Comparison of ENCODE assay signal across 8 cellular contexts in genomic region chr15:56428821-56429458, GRCh38. TPM values are rescaled to one million over a fixed set of nuclear protein-coding genes. Genes with fewer than 3 reads are reported as not detected.
DNase-seq lines count a peak whose midpoint lies in the region; ATAC-seq and TF ChIP-seq lines count a peak whose summit lies in the region.

No MANE protein-coding gene starts in this region.

- no peaks in the 10 kb centered on the region for H4K20me1 ChIP-seq in DOHH2 (ENCODE audit: control insufficient read depth, insufficient read depth, low read depth, low read length)

- H3K9ac ChIP-seq in endodermal cell (ENCODE audit: extremely low read depth, low read length, poor library complexity, severe bottlenecking), result no peak overlapping the region
- H3K9ac ChIP-seq in neuronal stem cell (ENCODE audit: low read depth, low read length, poor library complexity), result no peak overlapping the region

- no peak overlapping the region for H2BK120ac ChIP-seq in neuronal stem cell (ENCODE audit: low read depth, low read length)

- no peak overlapping the region for H4K91ac ChIP-seq in neuronal stem cell (ENCODE audit: low read depth, low read length, poor library complexity)

- no peak overlapping the region for H2AFZ ChIP-seq in neuronal stem cell (ENCODE audit: low read length)

- no peak overlapping the region for H2BK15ac ChIP-seq in neuronal stem cell (ENCODE audit: low read length)

- H3K14ac ChIP-seq in neuronal stem cell (ENCODE audit: low read length), result no peak overlapping the region

- no peaks in the 10 kb centered on the region for H3K4me1 ChIP-seq in DOHH2 (ENCODE audit: control insufficient read depth, low read length)
- H3K4me1 ChIP-seq in endodermal cell (ENCODE audit: control insufficient read depth, insufficient read depth, low read length), result no peaks in the 10 kb centered on the region
- H3K4me1 ChIP-seq in neuronal stem cell (ENCODE audit: control insufficient read depth in 2 of 2, insufficient read depth in 1 of 2, low read depth in 1 of 2, low read length in 2 of 2), result no peaks in the 10 kb centered on the region

- H3K36me3 ChIP-seq in DOHH2 (ENCODE audit: control insufficient read depth, low read length) (peaks cover 47% of the 10 kb centered on the region), endodermal cell (ENCODE audit: control insufficient read depth, insufficient read depth, low read length) (no peaks in the 10 kb centered on the region), neuronal stem cell (replicated peaks in 1 of 2; ENCODE audit: control insufficient read depth in 2 of 2, insufficient read depth in 2 of 2, low read length in 2 of 2) (peaks cover 0 to 11% of the 10 kb centered on the region in 2 donors)

- no peak overlapping the region for H2BK12ac ChIP-seq in neuronal stem cell (ENCODE audit: low read length)

- no peak overlapping the region for H2AK5ac ChIP-seq in neuronal stem cell (ENCODE audit: low read depth, low read length)

- H3K4me3 Mint-ChIP-seq in endodermal cell, result no peak overlapping the region

- no peak overlapping the region for H2BK5ac ChIP-seq in neuronal stem cell (ENCODE audit: low read length)

- no peaks in the 10 kb centered on the region for H3F3A ChIP-seq in DOHH2 (ENCODE audit: control insufficient read depth, insufficient read depth)

- no peak overlapping the region for H3K18ac ChIP-seq in neuronal stem cell (ENCODE audit: low read length)

- H3K79me2 ChIP-seq in DOHH2 (ENCODE audit: control insufficient read depth, low read length), result no peaks in the 10 kb centered on the region

- no peak overlapping the region for H3K4ac ChIP-seq in neuronal stem cell (ENCODE audit: low read length)

- H3K9me3 Mint-ChIP-seq in endodermal cell, result no peaks in the 10 kb centered on the region

- no peak overlapping the region for H3K4me3 ChIP-seq in DOHH2 (ENCODE audit: low read length)
- H3K4me3 ChIP-seq in endodermal cell (ENCODE audit: low read length), result no peak overlapping the region
- H3K4me3 ChIP-seq in neuronal stem cell (ENCODE audit: low read length in 2 of 2), result no peak overlapping the region

- no peak overlapping the region for H3K27ac ChIP-seq in DOHH2 (ENCODE audit: low read depth, low read length)
- H3K27ac ChIP-seq in endodermal cell (ENCODE audit: low read depth, low read length), result no peak overlapping the region
- H3K27ac ChIP-seq in neuronal stem cell (replicated peaks; ENCODE audit: low read length), result no peak overlapping the region

- H3K9me3 ChIP-seq in DOHH2 (ENCODE audit: control insufficient read depth, insufficient read depth, low read length) (no peaks in the 10 kb centered on the region), endodermal cell (ENCODE audit: control insufficient read depth, low read length) (no peaks in the 10 kb centered on the region), neuronal stem cell (replicated peaks in 1 of 2; ENCODE audit: control insufficient read depth in 2 of 2, insufficient read depth in 1 of 2, low read depth in 1 of 2, low read length in 2 of 2) (peaks cover 0 to 13% of the 10 kb centered on the region in 2 donors)

- no peaks in the 10 kb centered on the region for H3K27me3 ChIP-seq in DOHH2 (ENCODE audit: control insufficient read depth, low read length)
- peaks cover 10% of the 10 kb centered on the region for H3K27me3 ChIP-seq in endodermal cell (ENCODE audit: control insufficient read depth, insufficient read depth, low read length, poor library complexity, severe bottlenecking)
- H3K27me3 ChIP-seq in neuronal stem cell (ENCODE audit: control insufficient read depth in 3 of 3, insufficient read depth in 3 of 3, low read depth in 1 of 3, low read length in 3 of 3), result no peaks in the 10 kb centered on the region

- peak; percentile 50 for ATAC-seq in HG02610 (IDR thresholded peaks at IDR 0.05; ENCODE audit: unreplicated experiment)
- ATAC-seq in GM18873 (IDR thresholded peaks at IDR 0.05; ENCODE audit: low FRiP score, unreplicated experiment), result no peak

- H3K4me1 Mint-ChIP-seq in endodermal cell, result no peaks in the 10 kb centered on the region

- no peaks in the 10 kb centered on the region for H3K9me2 ChIP-seq in DOHH2 (replicated peaks; ENCODE audit: control insufficient read depth, low read length)

- H4K8ac ChIP-seq in neuronal stem cell (ENCODE audit: low read depth, low read length), result no peak overlapping the region

- TF ChIP-seq CTCF in DOHH2 (IDR thresholded peaks at IDR 0.05; ENCODE audit: low read depth, low read length, poor library complexity, severe bottlenecking) (peak; percentile 65), endodermal cell (conservative IDR thresholded peaks at IDR 0.05) (peak; percentile 79)

- no peak overlapping the region for H3K27ac Mint-ChIP-seq in endodermal cell

- no peaks in the 10 kb centered on the region for H3K79me1 ChIP-seq in neuronal stem cell (ENCODE audit: low read depth, low read length)

- no peaks in the 10 kb centered on the region for H3K36me3 Mint-ChIP-seq in endodermal cell (ENCODE audit: low read depth)

- H3K27me3 Mint-ChIP-seq in endodermal cell (ENCODE audit: insufficient read depth), result peaks cover 8% of the 10 kb centered on the region

- H3K4me2 ChIP-seq in DOHH2 (ENCODE audit: low read length) (no peak overlapping the region), neuronal stem cell (ENCODE audit: insufficient read depth, low read length, poor library complexity, severe bottlenecking) (no peak overlapping the region)

- no peak overlapping the region for H3K23ac ChIP-seq in neuronal stem cell (ENCODE audit: low read depth, low read length, poor library complexity)

- peak; percentile 19 for DNase-seq in NCI-H748 (lab: John Stamatoyannopoulos, UW; ENCODE audit: unreplicated experiment)
- no peak for DNase-seq in endodermal cell
- peak; percentile 0 for DNase-seq in neuronal stem cell (ENCODE audit: low spot score)
- no peak for DNase-seq in nucleus accumbens (lab: John Stamatoyannopoulos, UW)
- no peak for DNase-seq in GM19238 (ENCODE audit: insufficient read length, low spot score)

- no CpG with 5 or more reads among the region's 2 CpGs for WGBS in endodermal cell (ENCODE audit: insufficient coverage in 1 of 2, insufficient read length in 1 of 2), 2 experiments
- WGBS in neuronal stem cell (ENCODE audit: extremely low coverage in 2 of 2, insufficient read length in 2 of 2, insufficient replicate concordance in 1 of 2), 2 donors, result no CpG with 5 or more reads among the region's 2 CpGs

RNA-seq across cellular contexts. Expression of gene MNS1, which starts 36.0 kb away (rescaled TPM):
- 1 to 10 TPM in 1 of 2 donors, under 1 TPM in 1; 0.27 to 4.5 TPM for total RNA-seq in endodermal cell
- 4.1 TPM for polyA plus RNA-seq in endodermal cell (2013, experiment 1 of 2)
- 5.0 TPM for polyA plus RNA-seq in endodermal cell (2013, experiment 2 of 2)
- 2.5 TPM for polyA plus RNA-seq in neuronal stem cell (2013, experiment 1 of 2)
- polyA plus RNA-seq in neuronal stem cell (2013, experiment 2 of 2), result 2.4 TPM

Comparison
In these comparisons a context has a peak if more than half of its experiments do, and no peak if none do; other contexts are left out.
1. DNase-seq: peak in NCI-H748 (single experiment) and neuronal stem cell (single experiment); none in endodermal cell (single experiment), nucleus accumbens (0 of 56) and GM19238 (single experiment).